ENCODE assay signal across 9 cellular contexts in the genomic region with DNA sequence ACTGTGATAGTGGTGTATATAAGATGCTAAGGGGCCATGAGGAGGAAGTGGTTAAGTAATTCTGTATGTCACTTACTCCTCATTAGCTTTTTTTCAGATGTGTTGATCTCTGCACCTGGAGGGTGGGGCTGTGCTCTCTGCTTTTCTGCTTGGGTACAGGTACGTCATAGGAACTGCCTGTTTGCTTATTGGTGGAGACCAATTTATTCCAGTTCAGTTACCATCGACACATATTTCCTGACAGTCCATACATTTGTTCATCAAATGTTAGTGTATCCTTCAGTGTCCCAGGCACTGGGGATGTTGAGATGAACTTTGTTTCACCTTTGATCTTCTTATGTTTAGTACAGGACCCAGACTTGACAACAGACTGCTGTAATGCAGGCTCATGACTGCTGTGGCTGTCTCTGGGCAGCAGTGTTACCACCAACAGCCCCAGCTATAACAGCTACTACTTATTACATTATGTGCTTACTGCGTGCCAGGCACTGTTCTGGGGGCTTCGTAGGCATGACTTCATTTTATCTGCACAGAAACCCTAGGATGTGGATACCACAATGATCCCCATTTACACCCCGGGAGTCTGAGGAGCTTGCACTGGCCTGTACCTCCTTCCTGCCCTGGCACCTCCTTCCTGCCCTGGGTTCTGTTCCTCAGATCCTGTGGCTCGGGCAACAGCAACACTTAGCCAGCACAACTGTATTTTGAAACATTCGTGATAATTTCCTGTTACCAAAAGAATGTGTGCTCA.
DNase-seq lines count a peak whose midpoint lies in the region; ATAC-seq and TF ChIP-seq lines count a peak whose summit lies in the region.
"Had no signal": no experiment of that assay in that cellular context is flagged by ENCODE, and none has a peak within 500 bp of the region (broad histone marks: within the 10 kb centered on the region; RNA-seq: fewer than 3 reads in every experiment).

No MANE protein-coding gene starts in this region.

- H3K9me2 ChIP-seq in MM.1S (replicated peaks; ENCODE audit: insufficient read depth, low read length): no peaks in the 10 kb centered on the region

- no peak overlapping the region for H3K4me3 ChIP-seq in MM.1S (ENCODE audit: low read length)

- TF ChIP-seq POLR2A in GM18505 (IDR thresholded peaks at IDR 0.05; ENCODE audit: borderline replicate concordance, extremely low read depth, insufficient read depth, insufficient read length): no peak

- no peaks in the 10 kb centered on the region for H4K20me1 ChIP-seq in MM.1S (ENCODE audit: insufficient read depth, low read length)

- H3K4me3 Mint-ChIP-seq in T-helper 1 cell treated with Interleukin-12 subunit alpha and Interleukin-12 subunit beta and Interleukin-4 antibody, amounts not matched to agents 30 μg/mL and 1 μg/mL, for 36 hours: peak overlapping the region; percentile 0
- H3K4me3 Mint-ChIP-seq in activated naive CD8-positive, alpha-beta T cell treated with anti-CD3 and anti-CD28 coated beads for 36 hours: peak overlapping the region; percentile 1

- no peaks in the 10 kb centered on the region for H3K9me3 ChIP-seq in MM.1S (replicated peaks; ENCODE audit: insufficient read depth, low read length)

- ATAC-seq in HG02571 (IDR thresholded peaks at IDR 0.05; ENCODE audit: unreplicated experiment) (peak; percentile 71), HG03432 (IDR thresholded peaks at IDR 0.05; ENCODE audit: unreplicated experiment) (no peak), GM18505 (IDR thresholded peaks at IDR 0.05; ENCODE audit: unreplicated experiment) (no peak)
- ATAC-seq: right cardiac atrium had no signal

- H3K4me1 ChIP-seq in MM.1S (ENCODE audit: low read length): no peaks in the 10 kb centered on the region

- H3K27ac Mint-ChIP-seq in T-helper 1 cell treated with Interleukin-12 subunit alpha and Interleukin-12 subunit beta and Interleukin-4 antibody, amounts not matched to agents 30 μg/mL and 1 μg/mL, for 36 hours: peak overlapping the region; percentile 85
- peak overlapping the region; percentile 91 for H3K27ac Mint-ChIP-seq in activated naive CD8-positive, alpha-beta T cell treated with anti-CD3 and anti-CD28 coated beads for 36 hours

- no peaks in the 10 kb centered on the region for H3K27me3 Mint-ChIP-seq in T-helper 1 cell treated with Interleukin-12 subunit alpha and Interleukin-12 subunit beta and Interleukin-4 antibody, amounts not matched to agents 30 μg/mL and 1 μg/mL, for 36 hours (ENCODE audit: low read depth)
- H3K27me3 Mint-ChIP-seq in activated naive CD8-positive, alpha-beta T cell treated with anti-CD3 and anti-CD28 coated beads for 36 hours: no peaks in the 10 kb centered on the region

- no peaks in the 10 kb centered on the region for H3K79me2 ChIP-seq in MM.1S (ENCODE audit: low read length)

- H3K4me1 Mint-ChIP-seq in T-helper 1 cell treated with Interleukin-12 subunit alpha and Interleukin-12 subunit beta and Interleukin-4 antibody, amounts not matched to agents 30 μg/mL and 1 μg/mL, for 36 hours (ENCODE audit: low read depth): peaks cover 15% of the 10 kb centered on the region
- H3K4me1 Mint-ChIP-seq in activated naive CD8-positive, alpha-beta T cell treated with anti-CD3 and anti-CD28 coated beads for 36 hours: peaks cover 18% of the 10 kb centered on the region

- no peak overlapping the region for H3K9ac ChIP-seq in MM.1S (ENCODE audit: low read length)

- no peak for TF ChIP-seq CTCF in MM.1S (IDR thresholded peaks at IDR 0.05; ENCODE audit: low read length)

- peak; percentile 6 for DNase-seq in activated naive CD8-positive, alpha-beta T cell treated with anti-CD3 and anti-CD28 coated beads for 36 hours
- DNase-seq in stimulated activated naive CD4-positive, alpha-beta T cell treated with Interleukin-2 at 50 U/mL for 16 hours (lab: John Stamatoyannopoulos, UW): peak; percentile 2
- no peak for DNase-seq in MM.1S
- DNase-seq: hypothalamus, right cardiac atrium had no signal

- H3K36me3 Mint-ChIP-seq in T-helper 1 cell treated with Interleukin-12 subunit alpha and Interleukin-12 subunit beta and Interleukin-4 antibody, amounts not matched to agents 30 μg/mL and 1 μg/mL, for 36 hours (ENCODE audit: low read depth): peaks cover 5% of the 10 kb centered on the region
- no peaks in the 10 kb centered on the region for H3K36me3 Mint-ChIP-seq in activated naive CD8-positive, alpha-beta T cell treated with anti-CD3 and anti-CD28 coated beads for 36 hours

- H3K4me2 ChIP-seq in MM.1S (ENCODE audit: low read depth, low read length): no peak overlapping the region

- H3K9me3 Mint-ChIP-seq in T-helper 1 cell treated with Interleukin-12 subunit alpha and Interleukin-12 subunit beta and Interleukin-4 antibody, amounts not matched to agents 30 μg/mL and 1 μg/mL, for 36 hours: peaks cover 3% of the 10 kb centered on the region
- H3K9me3 Mint-ChIP-seq in activated naive CD8-positive, alpha-beta T cell treated with anti-CD3 and anti-CD28 coated beads for 36 hours: no peaks in the 10 kb centered on the region

- H3K27me3 ChIP-seq in MM.1S (replicated peaks; ENCODE audit: insufficient read depth, low read length): no peaks in the 10 kb centered on the region

- no peaks in the 10 kb centered on the region for H3K36me3 ChIP-seq in MM.1S (replicated peaks; ENCODE audit: insufficient read depth, low read length)

- H3K27ac ChIP-seq in MM.1S (ENCODE audit: low read length): no peak overlapping the region

- H2AFZ ChIP-seq in MM.1S (ENCODE audit: low read length): no peak overlapping the region

- no peaks in the 10 kb centered on the region for H3F3A ChIP-seq in MM.1S (ENCODE audit: insufficient read depth, low read length)
